8 cellular contexts compared by ENCODE assay signal in the genomic region with DNA sequence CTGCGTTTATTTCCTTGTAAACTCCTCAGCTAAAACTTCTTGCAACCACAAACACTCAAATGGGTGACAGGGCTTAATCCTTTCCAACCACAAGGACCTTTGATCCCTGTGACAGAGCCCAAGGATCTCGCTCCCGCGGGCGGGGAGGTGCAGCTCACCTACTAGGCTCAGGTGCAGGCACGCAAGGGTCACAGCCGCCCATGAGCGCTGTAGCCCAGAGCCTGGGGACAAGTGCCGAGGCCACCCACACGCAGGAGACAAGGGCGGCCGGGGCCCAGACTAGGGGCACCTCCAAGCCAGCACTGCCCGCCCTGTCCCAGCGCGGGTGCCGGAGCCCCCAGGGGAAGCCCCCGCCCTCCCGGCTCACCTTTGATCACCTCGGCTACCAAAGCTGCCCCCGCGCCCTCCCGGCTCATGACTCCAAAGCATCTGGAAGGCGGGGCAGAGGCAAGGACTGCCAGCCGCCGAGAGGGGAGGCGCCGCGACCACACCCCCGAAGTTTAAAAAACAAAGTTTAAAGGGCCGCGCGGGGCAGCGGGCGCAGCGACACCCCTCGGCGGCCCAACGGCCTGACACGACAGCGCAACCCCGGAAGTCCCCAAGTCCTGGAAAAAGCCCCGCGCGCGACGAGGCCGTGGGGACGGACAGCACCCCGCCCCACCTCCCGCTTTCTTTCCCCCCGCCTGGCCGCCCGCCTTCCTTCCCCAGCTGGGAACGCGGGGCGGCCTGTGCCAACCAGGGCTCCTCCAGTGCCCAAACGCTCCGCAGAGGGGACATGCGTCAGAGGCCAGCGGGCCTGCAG. TPM values are rescaled to one million over a fixed set of nuclear protein-coding genes. Genes with fewer than 3 reads are reported as not detected.
DNase-seq lines count a peak whose midpoint lies in the region; ATAC-seq and TF ChIP-seq lines count a peak whose summit lies in the region.

No MANE protein-coding gene starts in this region.

- in situ Hi-C loops in transverse colon (cut with MboI; ENCODE audit: low pct_ligation_motif_present in 1 of 4, low pct_unique_long_range_greater_than_20kb in 1 of 4, low sequenced_read_pairs in 3 of 4) = loop anchor here in 1 of 4 donors (10.0 kb wide), 1 partner anchor 98 kb away; no protein-coding TSS in a partner anchor

- ATAC-seq in HG03457 (IDR thresholded peaks at IDR 0.05; ENCODE audit: unreplicated experiment) = peak; percentile 77
- ATAC-seq in activated naive CD8-positive, alpha-beta T cell treated with anti-CD3 and anti-CD28 coated beads, Interleukin-2, amount 50 U/mL, for 24 hours = peak; percentile 92
- ATAC-seq in heart left ventricle = peak; percentile 76 to 93 (median 91)

- peaks cover 15% of the 10 kb centered on the region for H3K27me3 Mint-ChIP-seq in activated naive CD8-positive, alpha-beta T cell treated with anti-CD3 and anti-CD28 coated beads, Interleukin-2, amount 50 U/mL, for 24 hours

- peak overlapping the region; percentile 75 for H3K4me3 Mint-ChIP-seq in activated naive CD8-positive, alpha-beta T cell treated with anti-CD3 and anti-CD28 coated beads, Interleukin-2, amount 50 U/mL, for 24 hours

- intact Hi-C loops in heart left ventricle (cut with DNase I) (loop anchor here in 5 of 10 donors (1.0 to 10.0 kb wide), 9 partner anchors 13 to 222 kb away; partner anchors contain the start of genes CDC14B (in 3 of the 5), HABP4 (in 3 of the 5) and PRXL2C (in 1 of the 5)), transverse colon (cut with DNase I; ENCODE audit: low total_unique reads) (loop anchor here (1.0 kb wide), 1 partner anchor 88 kb away; no protein-coding TSS in a partner anchor)

- 0 to 1% (median 0%) methylated on average over 34 to 60 of the region's 60 CpGs for WGBS in heart left ventricle, 4 donors
- 0% methylated on average over 1 to 56 of the region's 60 CpGs for WGBS in transverse colon (ENCODE audit: low coverage in 1 of 2), 2 donors

- TF ChIP-seq CTCF in heart left ventricle (IDR thresholded peaks at IDR 0.05) = peak; percentile 59 to 90 (median 71)
- TF ChIP-seq CTCF in transverse colon (IDR thresholded peaks at IDR 0.05) = peak; percentile 60 to 85 (median 71)

- H3K9me3 Mint-ChIP-seq in activated naive CD8-positive, alpha-beta T cell treated with anti-CD3 and anti-CD28 coated beads, Interleukin-2, amount 50 U/mL, for 24 hours = no peaks in the 10 kb centered on the region

- H3K27ac ChIP-seq in heart left ventricle = peak overlapping the region; percentile 75 to 96 (median 90)
- H3K27ac ChIP-seq in transverse colon = peak overlapping the region; percentile 95 to 97 (median 97)

- H3K36me3 ChIP-seq in heart left ventricle (peaks cover 0 to 16% (median 7%) of the 10 kb centered on the region in 9 donors), transverse colon (peaks cover 0 to 6% (median 3%) of the 10 kb centered on the region in 4 donors)

- peaks cover 32% of the 10 kb centered on the region for H3K4me1 Mint-ChIP-seq in activated naive CD8-positive, alpha-beta T cell treated with anti-CD3 and anti-CD28 coated beads, Interleukin-2, amount 50 U/mL, for 24 hours

- peak overlapping the region; percentile 88 for H3K27ac Mint-ChIP-seq in activated naive CD8-positive, alpha-beta T cell treated with anti-CD3 and anti-CD28 coated beads, Interleukin-2, amount 50 U/mL, for 24 hours

- DNase-seq in CD1c-positive myeloid dendritic cell (ENCODE audit: extremely low spot score) (peak; percentile 80), GM19240 (ENCODE audit: insufficient read length, low spot score) (peak; percentile 61), SW 1271 (lab: John Stamatoyannopoulos, UW) (peak; percentile 29 to 69), heart left ventricle (peak; percentile 77 to 90 (median 85)), pons (ENCODE audit: low spot score) (peak; percentile 82), transverse colon (peak; percentile 90)
- DNase-seq in activated naive CD8-positive, alpha-beta T cell treated with anti-CD3 and anti-CD28 coated beads, Interleukin-2, amount 50 U/mL, for 24 hours = peak; percentile 78

- peak overlapping the region; percentile 55 to 89 (median 80) for H3K4me3 ChIP-seq in heart left ventricle
- peak overlapping the region; percentile 75 to 83 (median 82) for H3K4me3 ChIP-seq in transverse colon

- H3K9me3 ChIP-seq in heart left ventricle = no peaks in the 10 kb centered on the region
- no peaks in the 10 kb centered on the region for H3K9me3 ChIP-seq in transverse colon

- TF ChIP-seq POLR2A in heart left ventricle (IDR thresholded peaks at IDR 0.05) (peak in 1 of 2 donors; percentile 27), transverse colon (IDR thresholded peaks at IDR 0.05) (peak; percentile 66)

- no peak for TF ChIP-seq EP300 in transverse colon (IDR thresholded peaks at IDR 0.05; ENCODE audit: low read depth)

- H3K4me1 ChIP-seq in heart left ventricle (peaks cover 0 to 39% (median 20%) of the 10 kb centered on the region in 12 donors), transverse colon (peaks cover 0 to 34% (median 14%) of the 10 kb centered on the region in 4 donors)

- H3K27me3 ChIP-seq in heart left ventricle = no peaks in the 10 kb centered on the region
- H3K27me3 ChIP-seq in transverse colon = no peaks in the 10 kb centered on the region

- H3K36me3 Mint-ChIP-seq in activated naive CD8-positive, alpha-beta T cell treated with anti-CD3 and anti-CD28 coated beads, Interleukin-2, amount 50 U/mL, for 24 hours (ENCODE audit: low read depth) = peaks cover 3% of the 10 kb centered on the region

RNA-seq across cellular contexts. Expression of gene CDC14B, which starts 53.0 kb away (rescaled TPM):
- 10 to 100 TPM; 18.8 to 37.0 (median 26.9) TPM for total RNA-seq in heart left ventricle
- polyA plus RNA-seq in heart left ventricle = 10 to 100 TPM in 1 of 2 donors, 1 to 10 TPM in 1; 5.1 to 11.7 TPM
- 10 to 100 TPM; 18.0 to 22.3 (median 20.9) TPM for total RNA-seq in transverse colon

Comparison
In these comparisons a context has a peak if more than half of its experiments do, and no peak if none do; other contexts are left out.
1. Peak in every context shown above with its lines: DNase-seq, ATAC-seq, H3K4me3 ChIP-seq and H3K27ac ChIP-seq.